ENCODE assay signal across 23 cellular contexts in the genomic region with DNA sequence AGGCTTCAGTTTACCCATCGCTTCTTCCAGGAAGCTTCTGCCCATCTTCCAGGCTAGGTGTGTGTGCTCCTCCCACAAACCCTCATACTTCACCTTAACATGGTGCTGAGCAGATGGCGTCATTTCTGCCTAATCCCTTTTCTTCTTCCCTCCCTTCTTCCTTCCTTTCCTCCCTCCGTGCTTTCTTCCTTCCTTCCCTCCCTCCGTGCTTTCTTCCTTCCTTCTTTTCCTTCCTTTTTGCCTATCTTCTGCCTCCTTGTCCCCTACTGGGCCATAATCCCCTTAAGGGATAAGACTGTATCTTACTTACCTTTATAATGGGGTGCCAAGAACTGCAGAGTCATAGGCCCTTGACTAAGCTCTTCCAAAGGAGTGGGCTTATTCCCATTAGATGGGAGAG.
"Had no signal": no experiment of that assay in that cellular context is flagged by ENCODE, and none has a peak within 500 bp of the region (broad histone marks: within the 10 kb centered on the region; RNA-seq: fewer than 3 reads in every experiment).

No MANE protein-coding gene starts in this region.

- DNase-seq: effector memory CD8-positive, alpha-beta T cell; esophagus squamous epithelium; foreskin fibroblast; glutamatergic neuron; left colon; left ventricle myocardium superior; mesenchymal stem cell; naive B cell; occipital lobe; pancreas; small intestine; stimulated activated CD4-positive, alpha-beta T cell treated with anti-CD3 and anti-CD28 coated beads, Interleukin-12 subunit alpha, Interleukin-12 subunit beta, amount 100 ng/mL, for 4 hours; stimulated activated CD4-positive, alpha-beta T cell treated with anti-CD3 and anti-CD28 coated beads, Interleukin-4, amount 100 ng/mL, for 1 hour; stimulated activated CD8-positive, alpha-beta memory T cell treated with anti-CD3 and anti-CD28 coated beads, Interleukin-4, amount 100 ng/mL, for 48 hours; stimulated activated naive CD8-positive, alpha-beta T cell treated with anti-CD3 and anti-CD28 coated beads, Interleukin-15, Interleukin-2, amounts not matched to agents 100 U/mL and 50 U/mL, for 24 hours had no signal

- H3K27ac ChIP-seq: esophagus squamous epithelium, gastroesophageal sphincter, pancreas, sigmoid colon, suprapubic skin, thyroid gland had no signal

- ATAC-seq: effector memory CD8-positive, alpha-beta T cell; gastroesophageal sphincter; left ventricle myocardium superior; stimulated activated effector memory CD8-positive, alpha-beta T cell treated with anti-CD3 and anti-CD28 coated beads, Interleukin-12 subunit alpha, Interleukin-12 subunit beta, amount 100 ng/mL, for 72 hours; stimulated activated naive CD8-positive, alpha-beta T cell treated with anti-CD3 and anti-CD28 coated beads, Interleukin-15, Interleukin-2, amounts not matched to agents 100 U/mL and 50 U/mL, for 24 hours had no signal

- H3K9me3 ChIP-seq: esophagus squamous epithelium, gastroesophageal sphincter, pancreas, sigmoid colon, suprapubic skin, thyroid gland had no signal

- H3K27me3 ChIP-seq: gastroesophageal sphincter, pancreas, sigmoid colon, suprapubic skin, thyroid gland had no signal

- FAIRE-seq: colon, pancreas, small intestine, urothelium cell line had no signal

- H3K36me3 ChIP-seq: esophagus squamous epithelium, gastroesophageal sphincter, pancreas, sigmoid colon, suprapubic skin, thyroid gland had no signal

- H3K4me3 ChIP-seq: esophagus squamous epithelium, gastroesophageal sphincter, lung, pancreas, sigmoid colon, suprapubic skin, thyroid gland had no signal

- H3K4me1 ChIP-seq: esophagus squamous epithelium, gastroesophageal sphincter, sigmoid colon, suprapubic skin, thyroid gland had no signal
